In genomic region chr3:177721864-177722370, GRCh38 we compare ENCODE assay signal across 23 cellular contexts.
A peak's percentile ranks its signal among the peaks of the same experiment; 100 is the strongest.
DNase-seq lines count a peak whose midpoint lies in the region; ATAC-seq and TF ChIP-seq lines count a peak whose summit lies in the region.
"Had no signal": no experiment of that assay in that cellular context is flagged by ENCODE, and none has a peak within 500 bp of the region (broad histone marks: within the 10 kb centered on the region; RNA-seq: fewer than 3 reads in every experiment).

No MANE protein-coding gene starts in this region.

- CTCF ChIA-PET in mammary epithelial cell (lab: Charles Lee; ENCODE audit: low non-redundant PET), result no interaction called here

- H3K36me3 ChIP-seq in mammary epithelial cell (ENCODE audit: insufficient read depth, low read length) (no peaks in the 10 kb centered on the region), osteoblast (ENCODE audit: insufficient read depth, low read length) (no peaks in the 10 kb centered on the region)

- H3K4me3 ChIP-seq in AG10803 (ENCODE audit: low read length) (no peak overlapping the region), mammary epithelial cell (replicated peaks in 1 of 3; ENCODE audit: insufficient read depth in 1 of 3, low read depth in 2 of 3, low read length in 3 of 3) (no peak overlapping the region), osteoblast (ENCODE audit: insufficient read depth, low read length) (no peak overlapping the region)
- H3K4me3 ChIP-seq: A549, GM12878, skin epidermis had no signal

- intact Hi-C loops in mammary epithelial cell (cut with micrococcal nuclease), result no loop called here

- in situ Hi-C loops in mammary epithelial cell (cut with MboI; ENCODE audit: low sequenced_read_pairs in 2 of 2), result no loop called here

- H3K4me2 ChIP-seq in mammary epithelial cell (ENCODE audit: insufficient read depth, low read depth, low read length), result no peak overlapping the region
- H3K4me2 ChIP-seq in osteoblast (ENCODE audit: insufficient read depth, low read length), result no peak overlapping the region
- H3K4me2 ChIP-seq: A549, KMS-11 had no signal

- TF ChIP-seq CTCF in AG10803 (conservative IDR thresholded peaks at IDR 0.05; ENCODE audit: low read length) (no peak), mammary epithelial cell (conservative IDR thresholded peaks at IDR 0.05 in 1 of 2, IDR thresholded peaks at IDR 0.05 in 1 of 2; ENCODE audit: extremely low read depth in 1 of 2, insufficient read depth in 1 of 2, low read depth in 1 of 2, low read length in 2 of 2) (no peak), osteoblast (IDR thresholded peaks at IDR 0.05; ENCODE audit: extremely low read depth, low read depth, low read length) (no peak)

- no peak for ATAC-seq in HG02588 (IDR thresholded peaks at IDR 0.05; ENCODE audit: unreplicated experiment)
- ATAC-seq in GM19324 (IDR thresholded peaks at IDR 0.05; ENCODE audit: low FRiP score, unreplicated experiment), result no peak
- ATAC-seq: A549; activated T-helper 17 cell treated with anti-CD3 and anti-CD28 coated beads, Interleukin-2, amount 50 U/mL, for 72 hours; GM12878; left lobe of liver had no signal

- no peak overlapping the region for H3K27ac ChIP-seq in mammary epithelial cell (ENCODE audit: insufficient read depth, low read depth, low read length)
- no peak overlapping the region for H3K27ac ChIP-seq in osteoblast (ENCODE audit: low read depth, low read length)
- H3K27ac ChIP-seq: A549, C4-2B, KMS-11, skin epidermis had no signal

- H3K27me3 ChIP-seq in mammary epithelial cell (ENCODE audit: insufficient read depth, low read length) (no peaks in the 10 kb centered on the region), osteoblast (ENCODE audit: insufficient read depth, low read length) (no peaks in the 10 kb centered on the region)

- no TSS peak for BruUV-seq in mammary epithelial cell (replicated peaks; lab: Mats Ljungman, UMichigan)

- H3K4me1 ChIP-seq in mammary epithelial cell (ENCODE audit: insufficient read depth, low read length) (no peaks in the 10 kb centered on the region), osteoblast (ENCODE audit: insufficient read depth, low read length) (peaks cover 8% of the 10 kb centered on the region)
- H3K4me1 ChIP-seq: A549 had no signal

- H3K9me3 ChIP-seq in mammary epithelial cell (replicated peaks; ENCODE audit: insufficient read depth, low read length), result no peaks in the 10 kb centered on the region
- no peaks in the 10 kb centered on the region for H3K9me3 ChIP-seq in osteoblast (ENCODE audit: low read depth, low read length)
- H3K9me3 ChIP-seq: A549 had no signal

- DNase-seq in AG10803 (ENCODE audit: low read depth) (peak; percentile 49), NCI-H446 treated with DMSO at 0.1 percent for 48 hours (lab: John Stamatoyannopoulos, UW) (peak; percentile 85), mammary epithelial cell (no peak), osteoblast (ENCODE audit: insufficient read length, low spot score, missing footprints) (no peak), NCI-H526 treated with DMSO at 0.1 percent for 48 hours (lab: John Stamatoyannopoulos, UW) (no peak), hepatic stellate cell (ENCODE audit: low spot score) (no peak)
- DNase-seq: activated CD4-positive, CD25-positive, alpha-beta regulatory T cell treated with anti-CD3 and anti-CD28 coated beads, Interleukin-2, amount 50 U/mL, for 72 hours; activated naive CD8-positive, alpha-beta T cell treated with anti-CD3 and anti-CD28 coated beads, Interleukin-2, amount 10 ng/mL, durations not matched to agents 7 days and 5 days; GF-D8; NCI-H146; posterior cingulate gyrus; SIG-M5; stimulated activated CD4-positive, alpha-beta T cell treated with anti-CD3 and anti-CD28 coated beads, Interleukin-4, amount 100 ng/mL, for 4 hours; substantia nigra had no signal

- H4K20me1 ChIP-seq in mammary epithelial cell (ENCODE audit: insufficient read depth, low read length) (no peaks in the 10 kb centered on the region), osteoblast (ENCODE audit: insufficient read depth, low read length) (no peaks in the 10 kb centered on the region)

- 64% methylated on average over 1 of the region's 1 CpG for WGBS in mammary epithelial cell (ENCODE audit: low coverage, missing lambda C conversion rate)

- dilution Hi-C loops in mammary epithelial cell (cut with HindIII; ENCODE audit: low sequenced_read_pairs), result no loop called here

- no peak overlapping the region for H3K9ac ChIP-seq in mammary epithelial cell (ENCODE audit: insufficient read depth, low read length)
- H3K9ac ChIP-seq: KMS-11 had no signal

- H3K79me2 ChIP-seq in mammary epithelial cell (ENCODE audit: insufficient read depth, low read length) (no peaks in the 10 kb centered on the region), osteoblast (ENCODE audit: insufficient read depth, low read length) (no peaks in the 10 kb centered on the region)

- H2AFZ ChIP-seq in mammary epithelial cell (ENCODE audit: low read depth, low read length) (peak overlapping the region; percentile 60), osteoblast (ENCODE audit: low read length) (peak overlapping the region; percentile 42)

Comparison
In these comparisons a context has a peak if more than half of its experiments do, and no peak if none do; other contexts are left out.
1. DNase-seq: peak in AG10803 (single experiment) and NCI-H446 treated with DMSO at 0.1 percent for 48 hours (single experiment); none in mammary epithelial cell (single experiment), osteoblast (single experiment), NCI-H526 treated with DMSO at 0.1 percent for 48 hours (single experiment) and hepatic stellate cell (single experiment).